In genomic region chr11:92224394-92225205, GRCh38 we compare ENCODE assay signal across 1 cellular context.
TF ChIP-seq lines count a peak whose summit lies in the region.

Gene FAT3, plus strand, starts transcription at chr11:92224818. Its CDS starts 127,295 bp downstream, at chr11:92352113.

TF ChIP-seq in HEK293, 187 proteins besides CTCF, POLR2A, EP300 and RAD21 (continued from another document and continues in another):
- TF ChIP-seq ZBTB11 (tag by site-specific recombination; conservative IDR thresholded peaks at IDR 0.05; ENCODE audit: low read depth): 0 out of 2 replicates have a peak, but pooled peaks have one; percentile 11
- no peak for TF ChIP-seq ZNF148 (tag by site-specific recombination; IDR thresholded peaks at IDR 0.05; ENCODE audit: borderline replicate concordance)
- no peak for TF ChIP-seq ZNF26 (tag by site-specific recombination; IDR thresholded peaks at IDR 0.05)
- TF ChIP-seq OSR2 (tag by site-specific recombination; IDR thresholded peaks at IDR 0.05): no peak
- no peak for TF ChIP-seq ZNF513 (tag by site-specific recombination; IDR thresholded peaks at IDR 0.05)
- TF ChIP-seq ZBTB10 (tag by site-specific recombination; IDR thresholded peaks at IDR 0.05): peak; percentile 67
- no peak for TF ChIP-seq ZNF626 (tag by site-specific recombination; IDR thresholded peaks at IDR 0.05)
- peak; percentile 51; the same call in 1 of the 2 replicates for TF ChIP-seq ZFP37 (tag by site-specific recombination; IDR thresholded peaks at IDR 0.05)
- TF ChIP-seq PRDM6 (tag by site-specific recombination; IDR thresholded peaks at IDR 0.05): no peak
- no peak for TF ChIP-seq ZNF530 (tag by site-specific recombination; IDR thresholded peaks at IDR 0.05; ENCODE audit: low read depth)
- TF ChIP-seq ZNF280C (tag by site-specific recombination; IDR thresholded peaks at IDR 0.05): no peak
- peak; percentile 27 for TF ChIP-seq SP2 (tag by site-specific recombination; IDR thresholded peaks at IDR 0.05)
- no peak for TF ChIP-seq ZNF549 (tag by site-specific recombination; IDR thresholded peaks at IDR 0.05)
- TF ChIP-seq SP3 (tag by site-specific recombination; IDR thresholded peaks at IDR 0.05): no peak; the same call in 1 of the 2 replicates
- TF ChIP-seq PATZ1 (tag by site-specific recombination; IDR thresholded peaks at IDR 0.05): peak; percentile 87
- no peak for TF ChIP-seq ZNF37A (tag by site-specific recombination; IDR thresholded peaks at IDR 0.05)
- TF ChIP-seq ZNF580 (tag by site-specific recombination; IDR thresholded peaks at IDR 0.05): no peak
- no peak for TF ChIP-seq ZNF701 (tag by site-specific recombination; IDR thresholded peaks at IDR 0.05)
- peak; percentile 61; the same call in 1 of the 2 replicates for TF ChIP-seq KLF16 (tag by site-specific recombination; IDR thresholded peaks at IDR 0.05)
- no peak for TF ChIP-seq ZNF302 (tag by site-specific recombination; IDR thresholded peaks at IDR 0.05; ENCODE audit: low read depth)
- TF ChIP-seq ZNF623 (tag by site-specific recombination; IDR thresholded peaks at IDR 0.05): no peak
- no peak for TF ChIP-seq ZNF362 (tag by site-specific recombination; IDR thresholded peaks at IDR 0.05)
- TF ChIP-seq WT1 (tag by site-specific recombination; IDR thresholded peaks at IDR 0.05): no peak
- no peak for TF ChIP-seq ZNF354C (tag by site-specific recombination; IDR thresholded peaks at IDR 0.05; ENCODE audit: borderline replicate concordance, low read depth)
- peak; percentile 58 for TF ChIP-seq ZBTB20 (tag by site-specific recombination; IDR thresholded peaks at IDR 0.05)
- no peak for TF ChIP-seq ZNF645 (tag by site-specific recombination; IDR thresholded peaks at IDR 0.05)
- TF ChIP-seq HOXA7 (CRISPR knock-in tag; IDR thresholded peaks at IDR 0.05; ENCODE audit: borderline replicate concordance): no peak
